In the genomic region with DNA sequence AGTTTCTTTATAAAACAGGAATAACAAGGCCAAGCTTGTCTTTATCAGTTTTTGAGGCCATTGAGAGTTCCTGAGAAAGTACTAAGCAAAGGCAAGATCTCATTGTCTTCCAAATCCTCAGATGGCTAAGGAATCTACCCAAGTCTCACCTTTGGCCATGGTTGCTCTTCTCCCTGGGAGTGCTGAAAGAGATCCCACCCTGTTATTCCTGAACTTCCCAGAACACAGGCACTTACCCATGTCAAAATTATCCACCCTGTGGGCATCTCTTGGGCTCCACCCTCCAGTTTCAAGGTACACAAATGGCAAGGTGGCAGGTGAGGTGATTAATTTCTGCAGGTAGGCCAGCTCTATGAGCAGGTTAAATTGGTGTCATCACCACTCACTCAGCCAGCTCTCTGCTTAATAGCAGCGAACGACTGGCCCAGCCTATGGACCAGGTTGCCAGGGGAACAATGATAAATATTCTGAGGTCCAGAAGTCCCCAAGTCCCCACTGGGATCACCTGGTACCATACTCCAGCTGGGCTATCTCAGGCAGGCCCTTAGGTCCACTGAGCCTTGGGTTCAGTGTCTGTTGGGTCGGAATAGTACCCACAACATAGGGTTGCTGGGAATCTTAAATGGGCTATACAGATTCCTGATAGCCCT, we compare ENCODE assay signal across 1 cellular context.
TF ChIP-seq lines count a peak whose summit lies in the region.

No MANE protein-coding gene starts in this region.

TF ChIP-seq in H1, 55 proteins besides CTCF, POLR2A, EP300 and RAD21:
- TF ChIP-seq CTBP2 (IDR thresholded peaks at IDR 0.05; ENCODE audit: borderline replicate concordance, insufficient read depth, insufficient read length, low read length): no peak
- 0 out of 2 replicates have a peak, but pooled peaks have one; percentile 34 for TF ChIP-seq SP1 (IDR thresholded peaks at IDR 0.05; ENCODE audit: low read depth, low read length)
